ENCODE assay signal across 23 cellular contexts in genomic region chr3:127215714-127216414, GRCh38. TPM values are rescaled to one million over a fixed set of nuclear protein-coding genes. Genes with fewer than 3 reads are reported as not detected.
"Had no signal": no experiment of that assay in that cellular context is flagged by ENCODE, and none has a peak within 500 bp of the region (broad histone marks: within the 10 kb centered on the region; RNA-seq: fewer than 3 reads in every experiment).

No MANE protein-coding gene starts in this region.

- H3K27ac ChIP-seq: dorsolateral prefrontal cortex, left lung, spleen, transverse colon, VCaP had no signal

- H3K4me1 ChIP-seq: left lung, spleen, transverse colon had no signal

- DNase-seq: activated CD4-positive, CD25-positive, alpha-beta regulatory T cell treated with anti-CD3 and anti-CD28 coated beads, Interleukin-2, amount 50 U/mL, for 72 hours; anterior cingulate cortex; caudate nucleus; dorsolateral prefrontal cortex; erythroblast; left lung; mammary epithelial cell; retina; spleen; stimulated activated CD4-positive, alpha-beta T cell treated with anti-CD3 and anti-CD28 coated beads, Interleukin-4, amount 100 ng/mL, for 4 hours; stimulated activated naive CD4-positive, alpha-beta T cell treated with Interleukin-2 at 50 U/mL for 16 hours; transverse colon had no signal

- H3K4me3 ChIP-seq: dorsolateral prefrontal cortex, left lung, spleen, transverse colon had no signal

- ATAC-seq: left lung had no signal

- H3K9me3 ChIP-seq: left lung, spleen, transverse colon had no signal

- H3K36me3 Mint-ChIP-seq: brain had no signal

- H3K4me3 Mint-ChIP-seq: activated T-helper 1 cell treated with anti-CD3 and anti-CD28 coated beads, Interleukin-12 subunit alpha, Interleukin-12 subunit beta, Interleukin-2, Interleukin-4 antibody, amounts not matched to agents 30 ng/mL and 10 ng/mL and 1 ng/mL, durations not matched to agents 14 hours and 24 hours and 36 hours; brain; neural crest cell; T-helper 1 cell treated with Interleukin-12 subunit alpha and Interleukin-12 subunit beta and Interleukin-4 antibody, amounts not matched to agents 30 μg/mL and 1 μg/mL, for 36 hours had no signal

- FAIRE-seq: frontal cortex had no signal

- H3K9me3 Mint-ChIP-seq: activated T-helper 1 cell treated with anti-CD3 and anti-CD28 coated beads, Interleukin-12 subunit alpha, Interleukin-12 subunit beta, Interleukin-2, Interleukin-4 antibody, amounts not matched to agents 30 ng/mL and 10 ng/mL and 1 ng/mL, durations not matched to agents 14 hours and 24 hours and 36 hours; neural crest cell; T-helper 1 cell treated with Interleukin-12 subunit alpha and Interleukin-12 subunit beta and Interleukin-4 antibody, amounts not matched to agents 30 μg/mL and 1 μg/mL, for 36 hours had no signal

- H3K36me3 ChIP-seq: left lung, spleen, transverse colon had no signal

- H3K27ac Mint-ChIP-seq: activated T-helper 1 cell treated with anti-CD3 and anti-CD28 coated beads, Interleukin-12 subunit alpha, Interleukin-12 subunit beta, Interleukin-2, Interleukin-4 antibody, amounts not matched to agents 30 ng/mL and 10 ng/mL and 1 ng/mL, durations not matched to agents 14 hours and 24 hours and 36 hours; brain; T-helper 1 cell treated with Interleukin-12 subunit alpha and Interleukin-12 subunit beta and Interleukin-4 antibody, amounts not matched to agents 30 μg/mL and 1 μg/mL, for 36 hours had no signal

RNA-seq across cellular contexts. Expression of gene PRR23E, which starts 22.9 kb away (rescaled TPM):
- total RNA-seq: activated CD8-positive, alpha-beta memory T cell treated with anti-CD3 and anti-CD28 coated beads for 36 hours; activated T-helper 1 cell treated with anti-CD3 and anti-CD28 coated beads, Interleukin-12 subunit alpha, Interleukin-12 subunit beta, Interleukin-2, Interleukin-4 antibody, amounts not matched to agents 30 ng/mL and 10 ng/mL and 1 ng/mL, durations not matched to agents 14 hours and 24 hours and 36 hours; dorsolateral prefrontal cortex; frontal cortex; kidney epithelial cell; left lung; mammary epithelial cell; myocyte; neural crest cell; omental fat pad; posterior vena cava; spleen; transverse colon had no signal
- polyA plus RNA-seq: mammary epithelial cell, spleen had no signal
